In genomic region chr1:176177764-176178163, GRCh38 we compare ENCODE assay signal across 8 cellular contexts. TPM values are rescaled to one million over a fixed set of nuclear protein-coding genes. Genes with fewer than 3 reads are reported as not detected.
DNase-seq lines count a peak whose midpoint lies in the region; ATAC-seq and TF ChIP-seq lines count a peak whose summit lies in the region.
"Had no signal": no experiment of that assay in that cellular context is flagged by ENCODE, and none has a peak within 500 bp of the region (broad histone marks: within the 10 kb centered on the region; RNA-seq: fewer than 3 reads in every experiment).

No MANE protein-coding gene starts in this region.

- H3K27ac ChIP-seq in foreskin keratinocyte (no peak overlapping the region), spleen (peak overlapping the region in 2 of 8 donors; percentile 37 to 43)

- H3K27ac Mint-ChIP-seq in naive B cell = peak overlapping the region; percentile 2 to 80 (median 28)

- peaks cover 19 to 26% (median 26%) of the 10 kb centered on the region in 3 donors for H3K4me1 Mint-ChIP-seq in naive B cell

- ATAC-seq in GM18870 (IDR thresholded peaks at IDR 0.05; ENCODE audit: unreplicated experiment) (peak; percentile 86), GM21825 (IDR thresholded peaks at IDR 0.05; ENCODE audit: unreplicated experiment) (peak; percentile 82), HG03565 (IDR thresholded peaks at IDR 0.05; ENCODE audit: unreplicated experiment) (peak; percentile 90), naive B cell (ENCODE audit: low read depth in 2 of 2) (peak; percentile 41 to 49), foreskin keratinocyte (no peak)

- no peaks in the 10 kb centered on the region for H3K9me3 Mint-ChIP-seq in naive B cell

- WGBS in spleen, 5 donors = 53 to 72% (median 62%) methylated on average over 2 of the region's 2 CpGs

- H3K4me1 ChIP-seq in foreskin keratinocyte (no peaks in the 10 kb centered on the region), spleen (peaks cover 0 to 44% (median 16%) of the 10 kb centered on the region in 6 donors)

- peaks cover 4 to 8% of the 10 kb centered on the region in 2 donors for H3K36me3 Mint-ChIP-seq in naive B cell

- no peak overlapping the region for H3K4me3 ChIP-seq in spleen

- no peaks in the 10 kb centered on the region for H3K9me3 ChIP-seq in spleen

- H3K27me3 ChIP-seq in foreskin keratinocyte (no peaks in the 10 kb centered on the region), spleen (replicated peaks in 1 of 7) (no peaks in the 10 kb centered on the region)

- intact Hi-C loops in spleen (cut with DNase I; ENCODE audit: low total_unique reads) = no loop called here

- no peaks in the 10 kb centered on the region for H3K27me3 Mint-ChIP-seq in naive B cell

- TF ChIP-seq CTCF in foreskin keratinocyte (conservative IDR thresholded peaks at IDR 0.05) (no peak), spleen (IDR thresholded peaks at IDR 0.05 in 8 of 11, conservative IDR thresholded peaks at IDR 0.05 in 3 of 11) (no peak)

- peaks cover 0 to 72% (median 36%) of the 10 kb centered on the region in 6 donors for H3K36me3 ChIP-seq in spleen

- peak overlapping the region in 1 of 8 donors; percentile 44 for H3K4me3 Mint-ChIP-seq in naive B cell

- DNase-seq in naive B cell (no peak), foreskin keratinocyte (no peak), spleen (no peak)
- DNase-seq in stimulated activated CD4-positive, alpha-beta T cell treated with anti-CD3 and anti-CD28 coated beads, Interleukin-2, amount 100 ng/mL, for 24 hours = no peak
- DNase-seq: SHP77 had no signal

- TF ChIP-seq POLR2A in spleen (IDR thresholded peaks at IDR 0.05) = no peak

RNA-seq across cellular contexts. Expression of gene COP1, which starts 29.3 kb away (rescaled TPM):
- polyA plus RNA-seq in naive B cell (ENCODE audit: low read depth in 6 of 6) (10 to 100 TPM; 21.5 to 40.1 (median 34.2) TPM), foreskin keratinocyte (42.6 and 43.6 TPM in 2 replicates), spleen (10 to 100 TPM; 46.7 to 52.8 (median 49.6) TPM)
- total RNA-seq in foreskin keratinocyte (46.7 and 52.7 TPM in 2 replicates), spleen (100 to 1,000 TPM in 1 of 7 donors, 10 to 100 TPM in 6; 61.0 to 110 (median 78.9) TPM)
